ENCODE assay signal across 18 cellular contexts in genomic region chr2:48209214-48209885, GRCh38.
DNase-seq lines count a peak whose midpoint lies in the region; ATAC-seq and TF ChIP-seq lines count a peak whose summit lies in the region.
"Had no signal": no experiment of that assay in that cellular context is flagged by ENCODE, and none has a peak within 500 bp of the region (broad histone marks: within the 10 kb centered on the region; RNA-seq: fewer than 3 reads in every experiment).

No MANE protein-coding gene starts in this region.

- H3K4me1 Mint-ChIP-seq in endothelial cell (ENCODE audit: unreplicated experiment): peaks cover 8% of the 10 kb centered on the region
- peaks cover 1% of the 10 kb centered on the region for H3K4me1 Mint-ChIP-seq in activated T-cell treated with anti-CD3 and anti-CD28 coated beads, Interleukin-2, amount 50 U/mL, for 4 hours (ENCODE audit: low read depth)

- H3K27ac ChIP-seq in neutrophil (peak overlapping the region; percentile 49), prostate gland (no peak overlapping the region)
- H3K27ac ChIP-seq: ovary, SK-N-MC had no signal

- H3K9me3 ChIP-seq in neutrophil (no peaks in the 10 kb centered on the region), prostate gland (no peaks in the 10 kb centered on the region)
- H3K9me3 ChIP-seq: MG63, ovary had no signal

- H3K36me3 ChIP-seq in neutrophil (no peaks in the 10 kb centered on the region), prostate gland (no peaks in the 10 kb centered on the region)
- H3K36me3 ChIP-seq: MG63, ovary had no signal

- no peak for ATAC-seq in HG03521 (IDR thresholded peaks at IDR 0.05; ENCODE audit: unreplicated experiment)
- ATAC-seq in activated T-cell treated with anti-CD3 and anti-CD28 coated beads, Interleukin-2, amount 50 U/mL, for 4 hours: no peak
- ATAC-seq: GM12878; left colon; stimulated activated naive CD8-positive, alpha-beta T cell treated with anti-CD3 and anti-CD28 coated beads, Interleukin-15, amount 100 ng/mL, for 72 hours had no signal

- no peak overlapping the region for H3K4me3 Mint-ChIP-seq in endothelial cell (ENCODE audit: unreplicated experiment)
- no peak overlapping the region for H3K4me3 Mint-ChIP-seq in activated T-cell treated with anti-CD3 and anti-CD28 coated beads, Interleukin-2, amount 50 U/mL, for 4 hours
- H3K4me3 Mint-ChIP-seq: stimulated activated naive CD8-positive, alpha-beta T cell treated with anti-CD3 and anti-CD28 coated beads, Interleukin-15, amount 100 ng/mL, for 72 hours had no signal

- H3K27me3 ChIP-seq in neutrophil (no peaks in the 10 kb centered on the region), prostate gland (replicated peaks; ENCODE audit: insufficient read depth) (no peaks in the 10 kb centered on the region)
- H3K27me3 ChIP-seq: MG63, ovary had no signal

- H3K4me3 ChIP-seq in neutrophil (ENCODE audit: low read depth in 1 of 2, low read length in 1 of 2) (no peak overlapping the region), prostate gland (no peak overlapping the region)
- H3K4me3 ChIP-seq: GM12878, MG63, ovary, SK-N-MC had no signal

- H3K27ac Mint-ChIP-seq in endothelial cell (ENCODE audit: unreplicated experiment): peak overlapping the region; percentile 92

- DNase-seq in EH (ENCODE audit: low read depth): peak; percentile 82
- DNase-seq in NCI-H2227 (lab: John Stamatoyannopoulos, UW; ENCODE audit: unreplicated experiment): peak; percentile 21
- DNase-seq in endothelial cell (ENCODE audit: low spot score): no peak
- no peak for DNase-seq in NCI-H128 (lab: John Stamatoyannopoulos, UW; ENCODE audit: unreplicated experiment)
- DNase-seq in prostate gland (ENCODE audit: low spot score): no peak
- DNase-seq in activated T-cell treated with anti-CD3 and anti-CD28 coated beads, Interleukin-2, amount 50 U/mL, for 4 hours: no peak
- DNase-seq: activated CD4-positive, CD25-positive, alpha-beta regulatory T cell treated with anti-CD3 and anti-CD28 coated beads, Interleukin-2, amount 50 U/mL, for 72 hours; activated gamma-delta T cell treated with Interleukin-2 at 50 U/mL for 16 hours; COR-L47; left colon; MG63; ovary; stimulated activated CD4-positive, alpha-beta T cell treated with anti-CD3 and anti-CD28 coated beads, Interleukin-4, amount 100 ng/mL, for 1 hour; stimulated activated naive CD8-positive, alpha-beta T cell treated with anti-CD3 and anti-CD28 coated beads, Interleukin-15, amount 100 ng/mL, for 72 hours had no signal

- peaks cover 2% of the 10 kb centered on the region for H3K36me3 Mint-ChIP-seq in endothelial cell (ENCODE audit: low read depth, unreplicated experiment)
- H3K36me3 Mint-ChIP-seq in activated T-cell treated with anti-CD3 and anti-CD28 coated beads, Interleukin-2, amount 50 U/mL, for 4 hours (ENCODE audit: insufficient read depth): no peaks in the 10 kb centered on the region

- no peak for TF ChIP-seq CTCF in endothelial cell (IDR thresholded peaks at IDR 0.05; ENCODE audit: unreplicated experiment)
- TF ChIP-seq CTCF in neutrophil (IDR thresholded peaks at IDR 0.05): no peak
- TF ChIP-seq CTCF in prostate gland (IDR thresholded peaks at IDR 0.05): no peak

- H3K9me3 Mint-ChIP-seq in endothelial cell (ENCODE audit: unreplicated experiment): peaks cover 2% of the 10 kb centered on the region
- no peaks in the 10 kb centered on the region for H3K9me3 Mint-ChIP-seq in activated T-cell treated with anti-CD3 and anti-CD28 coated beads, Interleukin-2, amount 50 U/mL, for 4 hours
- H3K9me3 Mint-ChIP-seq: stimulated activated naive CD8-positive, alpha-beta T cell treated with anti-CD3 and anti-CD28 coated beads, Interleukin-15, amount 100 ng/mL, for 72 hours had no signal

- H3K4me1 ChIP-seq in neutrophil (ENCODE audit: control insufficient read depth in 1 of 2, insufficient read depth in 1 of 2, low read depth in 1 of 2, low read length in 1 of 2): peaks cover 31 to 32% of the 10 kb centered on the region in 2 experiments
- no peaks in the 10 kb centered on the region for H3K4me1 ChIP-seq in prostate gland (replicated peaks)

- H3K27me3 Mint-ChIP-seq in endothelial cell (ENCODE audit: unreplicated experiment): peaks cover 8% of the 10 kb centered on the region
- H3K27me3 Mint-ChIP-seq in activated T-cell treated with anti-CD3 and anti-CD28 coated beads, Interleukin-2, amount 50 U/mL, for 4 hours (ENCODE audit: low read depth): no peaks in the 10 kb centered on the region
- H3K27me3 Mint-ChIP-seq: stimulated activated naive CD8-positive, alpha-beta T cell treated with anti-CD3 and anti-CD28 coated beads, Interleukin-15, amount 100 ng/mL, for 72 hours had no signal

- no peak for TF ChIP-seq POLR2A in prostate gland (IDR thresholded peaks at IDR 0.05)

- intact Hi-C loops in prostate gland (cut with DNase I): no loop called here

Comparison
In these comparisons a context has a peak if more than half of its experiments do, and no peak if none do; other contexts are left out.
1. DNase-seq: peak in EH (single experiment) and NCI-H2227 (single experiment); none in endothelial cell (single experiment), NCI-H128 (single experiment), prostate gland (single experiment) and activated T-cell treated with anti-CD3 and anti-CD28 coated beads, Interleukin-2, amount 50 U/mL, for 4 hours (single experiment).